Comparison of ENCODE assay signal across 1 cellular context in genomic region chr2:27489118-27489497, GRCh38.
TF ChIP-seq lines count a peak whose summit lies in the region.

No MANE protein-coding gene starts in this region.

TF ChIP-seq in endothelial cell of umbilical vein, 7 proteins besides CTCF, POLR2A, EP300 and RAD21:
- no peak for TF ChIP-seq MAX (IDR thresholded peaks at IDR 0.05; ENCODE audit: insufficient read depth, insufficient read length)
- TF ChIP-seq EZH2 (IDR thresholded peaks at IDR 0.05; ENCODE audit: borderline replicate concordance, low read depth, low read length, severe bottlenecking) = no peak
- TF ChIP-seq FOS (IDR thresholded peaks at IDR 0.05; ENCODE audit: borderline replicate concordance, insufficient read depth, low read length) = no peak
- no peak for TF ChIP-seq POLR2AphosphoS5 (IDR thresholded peaks at IDR 0.05; ENCODE audit: insufficient read depth, low read depth, low read length)
- no peak for TF ChIP-seq MYC (IDR thresholded peaks at IDR 0.05; ENCODE audit: low read depth, low read length)
- no peak for TF ChIP-seq JUN (IDR thresholded peaks at IDR 0.05; ENCODE audit: borderline replicate concordance, insufficient read depth, insufficient read length, low read depth)
- TF ChIP-seq GATA2 (IDR thresholded peaks at IDR 0.05; ENCODE audit: insufficient read depth, insufficient read length, low read depth, low read length) = no peak
